15 cellular contexts compared by ENCODE assay signal in the genomic region with DNA sequence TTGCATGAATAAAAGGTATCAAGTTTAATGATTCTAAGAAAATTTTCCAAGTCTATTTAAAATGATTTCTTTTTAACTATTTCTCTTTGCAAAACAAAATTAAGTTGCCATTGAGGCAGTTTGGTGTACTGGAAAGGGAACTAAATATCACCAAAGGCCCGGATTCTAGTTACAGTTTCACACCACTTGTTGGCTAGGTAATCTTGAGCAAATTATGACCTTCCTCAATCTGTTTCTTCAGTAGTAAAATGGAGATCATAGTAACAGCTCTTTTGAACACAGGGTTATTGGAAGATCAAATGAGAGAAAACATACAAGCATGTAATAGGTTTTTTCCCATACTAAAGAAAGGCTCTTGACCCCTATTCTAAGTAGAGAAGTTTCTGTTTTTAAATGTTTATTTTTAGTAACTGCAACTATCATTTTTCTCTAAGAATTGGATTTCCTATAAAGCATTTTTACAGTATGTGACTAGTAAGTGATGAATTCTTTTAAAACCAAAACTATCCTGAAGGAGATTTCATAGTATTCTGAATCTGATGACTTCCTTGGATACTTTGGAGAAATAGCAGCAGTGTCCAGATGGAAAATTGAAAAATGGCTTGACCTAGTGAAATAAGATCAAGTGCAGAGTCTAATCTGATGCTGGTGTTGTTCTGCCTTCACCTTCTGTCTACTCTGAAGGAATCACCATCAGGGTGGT. TPM values are rescaled to one million over a fixed set of nuclear protein-coding genes. Genes with fewer than 3 reads are reported as not detected.
DNase-seq lines count a peak whose midpoint lies in the region; ATAC-seq, FAIRE-seq and TF ChIP-seq lines count a peak whose summit lies in the region.
"Had no signal": no experiment of that assay in that cellular context is flagged by ENCODE, and none has a peak within 500 bp of the region (broad histone marks: within the 10 kb centered on the region; RNA-seq: fewer than 3 reads in every experiment).

No MANE protein-coding gene starts in this region.

- no peaks in the 10 kb centered on the region for H3K9me3 ChIP-seq in adipocyte (ENCODE audit: control insufficient read depth, low read length)
- H3K9me3 ChIP-seq: stomach had no signal

- no peak for TF ChIP-seq CTCF in GM20000 (IDR thresholded peaks at IDR 0.05; ENCODE audit: extremely low read depth, missing control alignments)

- POLR2A ChIA-PET in activated CD4-positive, alpha-beta memory T cell treated with anti-CD3 and anti-CD28 coated beads, Interleukin-2, amount 10 ng/mL, durations not matched to agents 7 days and 5 days (lab: Charles Lee): interaction anchor here (1.1 kb wide), 1 partner anchor 13 kb away, joined by 3 read pairs; no protein-coding TSS in a partner anchor

- no peak overlapping the region for H3K9ac ChIP-seq in adipocyte (ENCODE audit: low read length)

- H3K4me3 ChIP-seq in adipocyte (ENCODE audit: low read length): no peak overlapping the region
- H3K4me3 ChIP-seq: stomach had no signal

- no peaks in the 10 kb centered on the region for H3K27me3 Mint-ChIP-seq in activated CD4-positive, alpha-beta memory T cell treated with anti-CD3 and anti-CD28 coated beads, Interleukin-2, amount 10 ng/mL, durations not matched to agents 7 days and 5 days
- H3K27me3 Mint-ChIP-seq: activated naive CD8-positive, alpha-beta T cell treated with anti-CD3 and anti-CD28 coated beads, Interleukin-2, amount 10 ng/mL, durations not matched to agents 7 days and 5 days; CD4-positive, CD25-positive, alpha-beta regulatory T cell; effector memory CD8-positive, alpha-beta T cell had no signal

- peaks cover 20% of the 10 kb centered on the region for H3K4me1 ChIP-seq in adipocyte (ENCODE audit: control insufficient read depth, insufficient read depth, low read length)

- no peaks in the 10 kb centered on the region for H3K9me3 Mint-ChIP-seq in activated CD4-positive, alpha-beta memory T cell treated with anti-CD3 and anti-CD28 coated beads, Interleukin-2, amount 10 ng/mL, durations not matched to agents 7 days and 5 days
- H3K9me3 Mint-ChIP-seq: activated naive CD8-positive, alpha-beta T cell treated with anti-CD3 and anti-CD28 coated beads, Interleukin-2, amount 10 ng/mL, durations not matched to agents 7 days and 5 days; CD4-positive, CD25-positive, alpha-beta regulatory T cell; effector memory CD8-positive, alpha-beta T cell had no signal

- H3K36me3 Mint-ChIP-seq in activated CD4-positive, alpha-beta memory T cell treated with anti-CD3 and anti-CD28 coated beads, Interleukin-2, amount 10 ng/mL, durations not matched to agents 7 days and 5 days (ENCODE audit: low read depth): peaks cover 51% of the 10 kb centered on the region

- no peaks in the 10 kb centered on the region for H3K27me3 ChIP-seq in adipocyte (replicated peaks; ENCODE audit: control insufficient read depth, insufficient read depth, low read length)
- H3K27me3 ChIP-seq: stomach had no signal

- TF ChIP-seq POLR2A in GM12892 (IDR thresholded peaks at IDR 0.05; ENCODE audit: low read depth, low read length): no peak

- no peak overlapping the region for H3K4me3 Mint-ChIP-seq in activated CD4-positive, alpha-beta memory T cell treated with anti-CD3 and anti-CD28 coated beads, Interleukin-2, amount 10 ng/mL, durations not matched to agents 7 days and 5 days
- H3K4me3 Mint-ChIP-seq: activated naive CD8-positive, alpha-beta T cell treated with anti-CD3 and anti-CD28 coated beads, Interleukin-2, amount 10 ng/mL, durations not matched to agents 7 days and 5 days; effector memory CD8-positive, alpha-beta T cell had no signal

- CTCF ChIA-PET in activated CD4-positive, alpha-beta memory T cell treated with anti-CD3 and anti-CD28 coated beads, Interleukin-2, amount 10 ng/mL, durations not matched to agents 7 days and 5 days (lab: Charles Lee): no interaction called here

- peaks cover 27% of the 10 kb centered on the region for H3K36me3 ChIP-seq in adipocyte (ENCODE audit: control insufficient read depth, insufficient read depth, low read length, severe bottlenecking)

- DNase-seq in GM12892 (ENCODE audit: insufficient read length) (no peak), adipocyte (ENCODE audit: low read depth) (peak; percentile 42), GM20000 (ENCODE audit: low spot score) (no peak), DMS79 (lab: John Stamatoyannopoulos, UW) (no peak), glomerular visceral epithelial cell (ENCODE audit: extremely low spot score) (no peak)
- no peak for DNase-seq in activated CD4-positive, alpha-beta memory T cell treated with anti-CD3 and anti-CD28 coated beads, Interleukin-2, amount 10 ng/mL, durations not matched to agents 7 days and 5 days
- DNase-seq: activated naive CD8-positive, alpha-beta T cell treated with anti-CD3 and anti-CD28 coated beads, Interleukin-2, amount 10 ng/mL, durations not matched to agents 7 days and 5 days; CD4-positive, CD25-positive, alpha-beta regulatory T cell; effector memory CD8-positive, alpha-beta T cell; NCI-H187 treated with DMSO at 0.1 percent for 48 hours; stimulated activated CD4-positive, alpha-beta T cell treated with anti-CD3 and anti-CD28 coated beads, Interleukin-15, amount 100 ng/mL, for 24 hours; stomach had no signal

- H3K4me1 Mint-ChIP-seq in activated CD4-positive, alpha-beta memory T cell treated with anti-CD3 and anti-CD28 coated beads, Interleukin-2, amount 10 ng/mL, durations not matched to agents 7 days and 5 days: peaks cover 37% of the 10 kb centered on the region

- peak; percentile 63 for FAIRE-seq in GM12892 (lab: Jason Lieb, UNC)

- H3K27ac Mint-ChIP-seq in activated CD4-positive, alpha-beta memory T cell treated with anti-CD3 and anti-CD28 coated beads, Interleukin-2, amount 10 ng/mL, durations not matched to agents 7 days and 5 days: no peak overlapping the region
- H3K27ac Mint-ChIP-seq: activated naive CD8-positive, alpha-beta T cell treated with anti-CD3 and anti-CD28 coated beads, Interleukin-2, amount 10 ng/mL, durations not matched to agents 7 days and 5 days had no signal

- ATAC-seq in GM19455 (IDR thresholded peaks at IDR 0.05; ENCODE audit: unreplicated experiment) (peak; percentile 65), HG03095 (IDR thresholded peaks at IDR 0.05; ENCODE audit: unreplicated experiment) (peak; percentile 83)
- ATAC-seq: effector memory CD8-positive, alpha-beta T cell had no signal

RNA-seq across cellular contexts. Expression of a gene that starts 15.7 kb away (rescaled TPM):
- polyA plus RNA-seq in GM12892 (2012; ENCODE audit: missing spikeins): not detected
- total RNA-seq in activated CD4-positive, alpha-beta memory T cell treated with anti-CD3 and anti-CD28 coated beads, Interleukin-2, amount 10 ng/mL, durations not matched to agents 7 days and 5 days: not detected
- total RNA-seq: mucosa of gallbladder, stomach had no signal
- polyA plus RNA-seq: CD4-positive, CD25-positive, alpha-beta regulatory T cell; stomach had no signal

RNA-seq across cellular contexts. Expression of a gene that starts 32.8 kb away (rescaled TPM):
- polyA plus RNA-seq in GM12892 (2012; ENCODE audit: missing spikeins): 8.0 TPM
- 10 to 100 TPM; 59.5 to 61.2 TPM for total RNA-seq in activated CD4-positive, alpha-beta memory T cell treated with anti-CD3 and anti-CD28 coated beads, Interleukin-2, amount 10 ng/mL, durations not matched to agents 7 days and 5 days

RNA-seq across cellular contexts. Expression of a gene that starts 32.9 kb away (rescaled TPM):
- polyA plus RNA-seq in GM12892 (2012; ENCODE audit: missing spikeins): 178 TPM
- total RNA-seq in activated CD4-positive, alpha-beta memory T cell treated with anti-CD3 and anti-CD28 coated beads, Interleukin-2, amount 10 ng/mL, durations not matched to agents 7 days and 5 days: 10 to 100 TPM; 78.4 to 79.2 TPM
